In the genomic region with DNA sequence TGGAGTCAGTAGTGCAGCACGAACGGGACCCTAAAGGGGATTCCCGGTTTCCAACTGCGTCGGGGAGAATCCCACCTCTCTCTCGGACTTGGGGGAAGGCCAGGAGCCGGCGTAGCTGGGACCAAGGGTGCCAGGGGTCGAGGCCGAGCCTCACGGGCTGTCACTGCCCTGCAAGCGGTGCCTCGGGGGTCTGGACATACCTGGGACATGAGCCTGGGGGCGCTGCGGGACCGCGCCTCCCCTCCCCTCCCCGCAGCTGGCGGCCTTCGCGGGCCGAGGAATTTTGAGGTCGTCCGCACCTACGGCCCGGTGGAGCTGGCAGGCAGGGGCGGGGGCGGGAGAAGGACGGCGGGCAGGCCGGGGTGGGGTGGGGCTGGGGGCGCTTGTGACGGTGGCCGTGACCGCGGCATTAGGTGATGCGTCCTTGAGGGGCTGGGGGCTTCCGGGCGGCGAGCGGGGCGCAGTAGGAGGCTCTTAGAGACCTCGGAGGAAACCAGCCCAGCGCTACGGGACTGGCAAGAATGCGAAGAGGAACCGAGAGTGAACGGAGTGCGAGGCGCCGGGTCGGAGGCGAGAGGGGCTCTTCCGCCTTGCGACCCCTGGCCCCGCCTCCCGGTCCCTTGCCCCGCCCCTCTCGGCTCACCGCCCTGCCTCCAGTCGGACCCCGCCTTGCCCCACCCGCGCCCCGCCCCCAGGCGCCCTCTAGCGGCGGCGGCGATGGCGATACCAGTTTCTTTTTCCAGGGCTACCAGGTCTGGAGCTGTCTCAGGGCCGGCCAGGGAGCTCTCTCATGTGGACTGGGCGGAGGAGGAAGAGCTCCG, we compare ENCODE assay signal across 8 cellular contexts. TPM values are rescaled to one million over a fixed set of nuclear protein-coding genes. Genes with fewer than 3 reads are reported as not detected.
DNase-seq lines count a peak whose midpoint lies in the region; ATAC-seq, FAIRE-seq and TF ChIP-seq lines count a peak whose summit lies in the region.

No MANE protein-coding gene starts in this region.

- no peaks in the 10 kb centered on the region for H3K4me1 ChIP-seq in endocrine pancreas (ENCODE audit: control insufficient read depth, insufficient read depth, low read length)

- DNase-seq in D721Med (ENCODE audit: insufficient read length, low spot score) = peak; percentile 40
- DNase-seq in HUDEP-2 (lab: John Stamatoyannopoulos, UW; ENCODE audit: unreplicated experiment in 76 of 76) = peak in 74 of 76 experiments; percentile 14 to 93 (median 80)
- peak; percentile 93 to 98 for DNase-seq in NOMO-1 (lab: John Stamatoyannopoulos, UW; ENCODE audit: unreplicated experiment in 2 of 2)
- DNase-seq in activated CD8-positive, alpha-beta memory T cell treated with anti-CD3 and anti-CD28 coated beads, Interleukin-2, amount 10 ng/mL, durations not matched to agents 7 days and 5 days = peak; percentile 95
- DNase-seq in midbrain (lab: John Stamatoyannopoulos, UW) = peak; percentile 90
- peak; percentile 89 to 90 for DNase-seq in stimulated activated CD8-positive, alpha-beta memory T cell treated with anti-CD3 and anti-CD28 coated beads, Interleukin-15, amount 100 ng/mL, for 4 hours (ENCODE audit: low read depth in 2 of 2)

- ATAC-seq in GM21390 (IDR thresholded peaks at IDR 0.05; ENCODE audit: unreplicated experiment) = peak; percentile 96
- peak; percentile 94 for ATAC-seq in activated CD8-positive, alpha-beta memory T cell treated with anti-CD3 and anti-CD28 coated beads, Interleukin-2, amount 10 ng/mL, durations not matched to agents 7 days and 5 days

- peak overlapping the region; percentile 92 for H3K27ac Mint-ChIP-seq in activated CD8-positive, alpha-beta memory T cell treated with anti-CD3 and anti-CD28 coated beads, Interleukin-2, amount 10 ng/mL, durations not matched to agents 7 days and 5 days

- no peaks in the 10 kb centered on the region for H3K36me3 ChIP-seq in endocrine pancreas (ENCODE audit: control insufficient read depth, insufficient read depth, low read length)

- peak overlapping the region; percentile 46 for H3K4me3 ChIP-seq in endocrine pancreas (ENCODE audit: control insufficient read depth, insufficient read depth, low read length)

- no peaks in the 10 kb centered on the region for H3K9me3 Mint-ChIP-seq in activated CD8-positive, alpha-beta memory T cell treated with anti-CD3 and anti-CD28 coated beads, Interleukin-2, amount 10 ng/mL, durations not matched to agents 7 days and 5 days (ENCODE audit: low read depth)

- peak; percentile 56 for TF ChIP-seq CTCF in D721Med (IDR thresholded peaks at IDR 0.05; ENCODE audit: insufficient read depth, missing control alignments)

- peaks cover 19% of the 10 kb centered on the region for H3K4me1 Mint-ChIP-seq in activated CD8-positive, alpha-beta memory T cell treated with anti-CD3 and anti-CD28 coated beads, Interleukin-2, amount 10 ng/mL, durations not matched to agents 7 days and 5 days

- no peaks in the 10 kb centered on the region for H3K27me3 ChIP-seq in endocrine pancreas (ENCODE audit: control insufficient read depth, insufficient read depth, low read length)

- peak overlapping the region; percentile 79 for H3K4me3 Mint-ChIP-seq in activated CD8-positive, alpha-beta memory T cell treated with anti-CD3 and anti-CD28 coated beads, Interleukin-2, amount 10 ng/mL, durations not matched to agents 7 days and 5 days

- peaks cover 5% of the 10 kb centered on the region for H3K36me3 Mint-ChIP-seq in activated CD8-positive, alpha-beta memory T cell treated with anti-CD3 and anti-CD28 coated beads, Interleukin-2, amount 10 ng/mL, durations not matched to agents 7 days and 5 days

- H3K27me3 Mint-ChIP-seq in activated CD8-positive, alpha-beta memory T cell treated with anti-CD3 and anti-CD28 coated beads, Interleukin-2, amount 10 ng/mL, durations not matched to agents 7 days and 5 days = peaks cover 15% of the 10 kb centered on the region

- FAIRE-seq in D721Med (lab: Jason Lieb, UNC) = no peak

- no peaks in the 10 kb centered on the region for H3K9me3 ChIP-seq in endocrine pancreas (ENCODE audit: control insufficient read depth, low read length)

- CTCF ChIA-PET in activated CD8-positive, alpha-beta memory T cell treated with anti-CD3 and anti-CD28 coated beads, Interleukin-2, amount 10 ng/mL, durations not matched to agents 7 days and 5 days (lab: Charles Lee) = interaction anchor here (1.0 to 1.7 kb wide), 8 partner anchors 9 to 54 kb away, joined by 3 to 14 read pairs (median 4); a partner anchor contains a TSS

- peak overlapping the region; percentile 67 for H3K9ac ChIP-seq in endocrine pancreas (ENCODE audit: control insufficient read depth, insufficient read depth, low read length)

RNA-seq across cellular contexts. Expression of a gene that starts 48.3 kb away (rescaled TPM):
- total RNA-seq in activated CD8-positive, alpha-beta memory T cell treated with anti-CD3 and anti-CD28 coated beads, Interleukin-2, amount 10 ng/mL, durations not matched to agents 7 days and 5 days = not detected

RNA-seq across cellular contexts. Expression of a gene that starts 54.9 kb away (rescaled TPM):
- 100 to 1,000 TPM; 137 to 160 TPM for total RNA-seq in activated CD8-positive, alpha-beta memory T cell treated with anti-CD3 and anti-CD28 coated beads, Interleukin-2, amount 10 ng/mL, durations not matched to agents 7 days and 5 days

Comparison
In these comparisons a context has a peak if more than half of its experiments do, and no peak if none do; other contexts are left out.
1. Peak in every context shown above with its lines: DNase-seq, ATAC-seq and H3K4me3 ChIP-seq.
2. DNase-seq: peak in every context shown above with its lines; median percentile 96 in NOMO-1; 95 in activated CD8-positive, alpha-beta memory T cell treated with anti-CD3 and anti-CD28 coated beads, Interleukin-2, amount 10 ng/mL, durations not matched to agents 7 days and 5 days; 90 in midbrain; 90 in stimulated activated CD8-positive, alpha-beta memory T cell treated with anti-CD3 and anti-CD28 coated beads, Interleukin-15, amount 100 ng/mL, for 4 hours; 80 in HUDEP-2; 40 in D721Med.